Comparison of ENCODE assay signal across 33 cellular contexts in genomic region chr9:86747711-86748110, GRCh38.
"Had no signal": no experiment of that assay in that cellular context is flagged by ENCODE, and none has a peak within 500 bp of the region (broad histone marks: within the 10 kb centered on the region; RNA-seq: fewer than 3 reads in every experiment).

No MANE protein-coding gene starts in this region.

- H3K36me3 Mint-ChIP-seq: activated CD4-positive, alpha-beta memory T cell treated with anti-CD3 and anti-CD28 coated beads for 36 hours; activated naive CD4-positive, alpha-beta T cell treated with anti-CD3 and anti-CD28 coated beads, Interleukin-2, amount 50 U/mL, for 72 hours; activated naive CD8-positive, alpha-beta T cell treated with anti-CD3 and anti-CD28 coated beads for 36 hours had no signal

- H3K9me3 Mint-ChIP-seq: activated B cell treated with CpG ODN at 0.5 μM for 24 hours; activated CD4-positive, alpha-beta memory T cell treated with anti-CD3 and anti-CD28 coated beads for 36 hours; activated CD4-positive, alpha-beta T cell treated with anti-CD3 and anti-CD28 coated beads, Interleukin-2, amount 10 ng/mL, durations not matched to agents 24 days and 14 days; activated CD8-positive, alpha-beta T cell treated with anti-CD3 and anti-CD28 coated beads for 36 hours; activated naive CD4-positive, alpha-beta T cell treated with anti-CD3 and anti-CD28 coated beads for 36 hours; activated naive CD4-positive, alpha-beta T cell treated with anti-CD3 and anti-CD28 coated beads, Interleukin-2, amount 50 U/mL, for 72 hours; activated naive CD8-positive, alpha-beta T cell treated with anti-CD3 and anti-CD28 coated beads for 36 hours; activated T-cell treated with anti-CD3 and anti-CD28 coated beads, Interleukin-2, amount 50 U/mL, for 4 hours; activated T-helper 1 cell treated with anti-CD3 and anti-CD28 coated beads, Interleukin-12 subunit alpha, Interleukin-12 subunit beta, Interleukin-2, Interleukin-4 antibody, amounts not matched to agents 30 ng/mL and 10 ng/mL and 1 ng/mL, durations not matched to agents 14 hours and 24 hours and 36 hours; activated T-helper 17 cell treated with anti-CD3 and anti-CD28 coated beads, Interleukin-2, amount 50 U/mL, for 72 hours; T-helper 2 cell treated with Interferon-gamma antibody and Interleukin-4, amounts not matched to agents 5 μg/mL and 100 μg/mL, for 36 hours had no signal

- H3K4me1 ChIP-seq: adrenal gland, body of pancreas, breast epithelium had no signal

- H3K27ac ChIP-seq: adrenal gland, body of pancreas, brain microvascular endothelial cell, breast epithelium, VCaP had no signal

- H3K27ac Mint-ChIP-seq: activated B cell treated with CpG ODN at 0.5 μM for 24 hours; activated CD4-positive, alpha-beta memory T cell treated with anti-CD3 and anti-CD28 coated beads for 36 hours; activated CD4-positive, alpha-beta T cell treated with anti-CD3 and anti-CD28 coated beads, Interleukin-2, amount 10 ng/mL, durations not matched to agents 24 days and 14 days; activated CD8-positive, alpha-beta T cell treated with anti-CD3 and anti-CD28 coated beads for 36 hours; activated naive CD4-positive, alpha-beta T cell treated with anti-CD3 and anti-CD28 coated beads for 36 hours; activated naive CD4-positive, alpha-beta T cell treated with anti-CD3 and anti-CD28 coated beads, Interleukin-2, amount 50 U/mL, for 72 hours; activated naive CD8-positive, alpha-beta T cell treated with anti-CD3 and anti-CD28 coated beads for 36 hours; activated T-cell treated with anti-CD3 and anti-CD28 coated beads, Interleukin-2, amount 50 U/mL, for 72 hours; activated T-helper 1 cell treated with anti-CD3 and anti-CD28 coated beads, Interleukin-12 subunit alpha, Interleukin-12 subunit beta, Interleukin-2, Interleukin-4 antibody, amounts not matched to agents 30 ng/mL and 10 ng/mL and 1 ng/mL, durations not matched to agents 14 hours and 24 hours and 36 hours; activated T-helper 17 cell treated with anti-CD3 and anti-CD28 coated beads, Interleukin-2, amount 50 U/mL, for 72 hours; T-helper 2 cell treated with Interferon-gamma antibody and Interleukin-4, amounts not matched to agents 5 μg/mL and 100 μg/mL, for 36 hours had no signal

- H3K27me3 ChIP-seq: adrenal gland, body of pancreas, brain microvascular endothelial cell, breast epithelium had no signal

- H3K4me3 ChIP-seq: adrenal gland, body of pancreas, breast epithelium had no signal

- H3K4me1 Mint-ChIP-seq: activated B cell treated with CpG ODN at 0.5 μM for 24 hours; activated CD4-positive, alpha-beta T cell treated with anti-CD3 and anti-CD28 coated beads, Interleukin-2, amount 10 ng/mL, durations not matched to agents 24 days and 14 days; activated naive CD8-positive, alpha-beta T cell treated with anti-CD3 and anti-CD28 coated beads for 36 hours; activated T-helper 17 cell treated with anti-CD3 and anti-CD28 coated beads, Interleukin-2, amount 50 U/mL, for 72 hours had no signal

- DNase-seq: activated B cell treated with CpG ODN at 0.5 μM for 24 hours; activated CD4-positive, alpha-beta memory T cell treated with anti-CD3 and anti-CD28 coated beads for 36 hours; activated CD4-positive, alpha-beta T cell treated with anti-CD3 and anti-CD28 coated beads for 4 hours; activated CD4-positive, alpha-beta T cell treated with anti-CD3 and anti-CD28 coated beads, Interleukin-2, amount 10 ng/mL, durations not matched to agents 24 days and 14 days; activated CD4-positive, alpha-beta T cell treated with anti-CD3 and anti-CD28 coated beads, Interleukin-2, amount 50 U/mL, for 1 hour; activated CD4-positive, alpha-beta T cell treated with anti-CD3 and anti-CD28 coated beads, Interleukin-2, amount 50 U/mL, for 4 hours; activated CD4-positive, CD25-positive, alpha-beta regulatory T cell treated with anti-CD3 and anti-CD28 coated beads, Interleukin-2, amount 50 U/mL, for 72 hours; activated CD8-positive, alpha-beta memory T cell treated with anti-CD3 and anti-CD28 coated beads, Interleukin-2, amount 50 U/mL, for 4 hours; activated CD8-positive, alpha-beta T cell treated with anti-CD3 and anti-CD28 coated beads for 36 hours; activated effector memory CD4-positive, alpha-beta T cell treated with anti-CD3 and anti-CD28 coated beads, Interleukin-2, amount 50 U/mL, for 16 hours; activated gamma-delta T cell treated with Interleukin-2 at 50 U/mL for 16 hours; activated naive CD4-positive, alpha-beta T cell; activated naive CD4-positive, alpha-beta T cell treated with anti-CD3 and anti-CD28 coated beads for 36 hours; activated naive CD4-positive, alpha-beta T cell treated with anti-CD3 and anti-CD28 coated beads, Interleukin-2, amount 50 U/mL, for 16 hours; activated naive CD8-positive, alpha-beta T cell treated with anti-CD3 and anti-CD28 coated beads for 36 hours; activated T-cell treated with anti-CD3 and anti-CD28 coated beads for 4 hours; activated T-cell treated with anti-CD3 and anti-CD28 coated beads, Interleukin-2, amount 50 U/mL, for 1 hour; activated T-cell treated with anti-CD3 and anti-CD28 coated beads, Interleukin-2, amount 50 U/mL, for 4 hours; activated T-cell treated with anti-CD3 and anti-CD28 coated beads, Interleukin-2, amount 50 U/mL, for 72 hours; adrenal gland; amniotic stem cell; aorta; body of pancreas; brain microvascular endothelial cell; central memory CD4-positive, alpha-beta T cell; T-helper 2 cell; T-helper 9 cell had no signal

- H3K36me3 ChIP-seq: adrenal gland, brain microvascular endothelial cell, breast epithelium had no signal

- H3K9me3 ChIP-seq: adrenal gland, body of pancreas, breast epithelium had no signal

- H3K4me3 Mint-ChIP-seq: activated B cell treated with CpG ODN at 0.5 μM for 24 hours; activated CD4-positive, alpha-beta memory T cell treated with anti-CD3 and anti-CD28 coated beads for 36 hours; activated CD4-positive, alpha-beta T cell treated with anti-CD3 and anti-CD28 coated beads, Interleukin-2, amount 10 ng/mL, durations not matched to agents 24 days and 14 days; activated CD8-positive, alpha-beta T cell treated with anti-CD3 and anti-CD28 coated beads for 36 hours; activated naive CD4-positive, alpha-beta T cell treated with anti-CD3 and anti-CD28 coated beads for 36 hours; activated naive CD8-positive, alpha-beta T cell treated with anti-CD3 and anti-CD28 coated beads for 36 hours; activated T-cell treated with anti-CD3 and anti-CD28 coated beads, Interleukin-2, amount 50 U/mL, for 4 hours; activated T-cell treated with anti-CD3 and anti-CD28 coated beads, Interleukin-2, amount 50 U/mL, for 72 hours; activated T-helper 1 cell treated with anti-CD3 and anti-CD28 coated beads, Interleukin-12 subunit alpha, Interleukin-12 subunit beta, Interleukin-2, Interleukin-4 antibody, amounts not matched to agents 30 ng/mL and 10 ng/mL and 1 ng/mL, durations not matched to agents 14 hours and 24 hours and 36 hours; activated T-helper 17 cell treated with anti-CD3 and anti-CD28 coated beads, Interleukin-2, amount 50 U/mL, for 72 hours; T-helper 2 cell treated with Interferon-gamma antibody and Interleukin-4, amounts not matched to agents 5 μg/mL and 100 μg/mL, for 36 hours had no signal

- H3K27me3 Mint-ChIP-seq: activated B cell treated with CpG ODN at 0.5 μM for 24 hours; activated T-helper 17 cell treated with anti-CD3 and anti-CD28 coated beads, Interleukin-2, amount 50 U/mL, for 72 hours had no signal

- ATAC-seq: activated CD8-positive, alpha-beta T cell treated with anti-CD3 and anti-CD28 coated beads for 36 hours; activated naive CD4-positive, alpha-beta T cell treated with anti-CD3 and anti-CD28 coated beads, Interleukin-2, amount 50 U/mL, for 72 hours; activated T-cell treated with anti-CD3 and anti-CD28 coated beads, Interleukin-2, amount 50 U/mL, for 4 hours; activated T-cell treated with anti-CD3 and anti-CD28 coated beads, Interleukin-2, amount 50 U/mL, for 72 hours; activated T-helper 17 cell treated with anti-CD3 and anti-CD28 coated beads, Interleukin-2, amount 50 U/mL, for 72 hours; body of pancreas had no signal
